9 cellular contexts compared by ENCODE assay signal in the genomic region with DNA sequence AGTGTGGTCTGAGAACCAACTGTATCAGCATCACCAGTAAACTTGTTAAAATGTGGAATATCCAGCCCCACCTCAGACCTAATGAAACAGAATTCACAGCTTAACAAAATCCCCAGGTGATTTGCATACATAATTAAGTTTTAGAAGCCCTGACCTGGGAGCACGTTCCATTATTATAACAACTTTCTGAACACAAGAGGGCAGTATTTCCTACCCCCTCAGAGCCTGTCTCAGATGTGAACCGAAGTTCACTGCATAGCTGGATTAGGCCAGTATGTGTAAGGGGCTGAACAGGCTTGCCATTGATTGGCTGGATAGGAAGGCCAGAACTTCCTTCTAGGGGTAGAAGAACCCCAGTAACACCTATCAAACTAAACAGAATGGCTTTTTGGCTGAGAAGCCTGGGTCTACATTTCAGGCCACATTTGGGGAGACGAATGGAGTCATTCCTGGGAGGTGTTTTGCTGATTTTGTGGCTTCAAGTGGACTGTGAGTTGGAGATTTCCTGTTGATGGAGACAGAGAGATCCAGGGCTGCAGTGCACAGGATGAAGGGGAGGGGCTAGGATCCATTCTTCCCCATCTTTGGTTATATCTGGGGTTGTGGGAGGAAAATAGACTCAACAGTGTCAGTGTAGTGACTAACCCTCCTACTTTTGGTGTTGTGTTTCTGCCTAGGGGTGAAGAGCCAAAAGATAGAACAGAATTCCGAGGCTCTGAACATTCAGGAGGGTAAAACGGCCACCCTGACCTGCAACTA.
A peak's percentile ranks its signal among the peaks of the same experiment; 100 is the strongest.
DNase-seq lines count a peak whose midpoint lies in the region; ATAC-seq, FAIRE-seq and TF ChIP-seq lines count a peak whose summit lies in the region.
"Had no signal": no experiment of that assay in that cellular context is flagged by ENCODE, and none has a peak within 500 bp of the region (broad histone marks: within the 10 kb centered on the region; RNA-seq: fewer than 3 reads in every experiment).

No MANE protein-coding gene starts in this region.

- POLR2A ChIA-PET in CD4-positive, alpha-beta memory T cell (lab: Charles Lee; ENCODE audit: partially characterized antibody): interaction anchor here (0.6 to 1.4 kb wide), 4 partner anchors 19 to 788 kb away, joined by 3 to 4 read pairs (median 3); no protein-coding TSS in a partner anchor

- H3K9me3 Mint-ChIP-seq in CD4-positive, alpha-beta memory T cell: peaks cover 0 to 6% (median 4%) of the 10 kb centered on the region in 8 donors

- TF ChIP-seq POLR2A in body of pancreas (IDR thresholded peaks at IDR 0.05) (no peak), thyroid gland (IDR thresholded peaks at IDR 0.05) (no peak)

- no peak for FAIRE-seq in frontal cortex (lab: Jason Lieb, UNC)

- no peaks in the 10 kb centered on the region for H3K27me3 ChIP-seq in CD4-positive, alpha-beta memory T cell (ENCODE audit: insufficient read depth, low read length)
- no peaks in the 10 kb centered on the region for H3K27me3 ChIP-seq in body of pancreas
- H3K27me3 ChIP-seq in thyroid gland: no peaks in the 10 kb centered on the region

- no peaks in the 10 kb centered on the region for H3K9me3 ChIP-seq in CD4-positive, alpha-beta memory T cell (ENCODE audit: control insufficient read depth in 1 of 2, low read length in 2 of 2)
- no peaks in the 10 kb centered on the region for H3K9me3 ChIP-seq in body of pancreas
- no peaks in the 10 kb centered on the region for H3K9me3 ChIP-seq in thyroid gland
- H3K9me3 ChIP-seq: thoracic aorta had no signal

- no peaks in the 10 kb centered on the region for H3K36me3 ChIP-seq in CD4-positive, alpha-beta memory T cell (ENCODE audit: insufficient read depth, low read length)
- H3K36me3 ChIP-seq in body of pancreas (replicated peaks in 1 of 2; ENCODE audit: insufficient read depth in 1 of 2, low read depth in 2 of 2) (no peaks in the 10 kb centered on the region), thyroid gland (no peaks in the 10 kb centered on the region)
- H3K36me3 ChIP-seq: thoracic aorta had no signal

- H3K4me1 ChIP-seq in CD4-positive, alpha-beta memory T cell (ENCODE audit: insufficient read depth, low read length): no peaks in the 10 kb centered on the region
- no peaks in the 10 kb centered on the region for H3K4me1 ChIP-seq in body of pancreas
- no peaks in the 10 kb centered on the region for H3K4me1 ChIP-seq in thyroid gland

- peak overlapping the region in 5 of 7 donors; percentile 17 to 77 (median 63) for H3K27ac Mint-ChIP-seq in CD4-positive, alpha-beta memory T cell

- no peaks in the 10 kb centered on the region for H3K36me3 Mint-ChIP-seq in CD4-positive, alpha-beta memory T cell

- ATAC-seq in GM18867 (IDR thresholded peaks at IDR 0.05; ENCODE audit: unreplicated experiment) (peak; percentile 75), body of pancreas (no peak)

- peak overlapping the region; percentile 41 to 76 (median 68) for H3K4me3 Mint-ChIP-seq in CD4-positive, alpha-beta memory T cell

- peaks cover 0 to 2% of the 10 kb centered on the region in 2 donors for H3K27me3 Mint-ChIP-seq in CD4-positive, alpha-beta memory T cell

- WGBS in body of pancreas, 2 donors: 39 to 48% methylated on average over 5 of the region's 5 CpGs
- WGBS in thyroid gland, 2 donors: 51% methylated on average over 5 of the region's 5 CpGs

- H3K4me1 Mint-ChIP-seq in CD4-positive, alpha-beta memory T cell: peaks cover 0 to 4% (median 0%) of the 10 kb centered on the region in 4 donors

- CTCF ChIA-PET in CD4-positive, alpha-beta memory T cell (lab: Charles Lee; ENCODE audit: partially characterized antibody): interaction anchor here (0.8 to 1.9 kb wide), 6 partner anchors 15 to 773 kb away, joined by 3 to 5 read pairs (median 4); no protein-coding TSS in a partner anchor

- DNase-seq in CD4-positive, alpha-beta memory T cell: peak; percentile 33 to 55 (median 45)
- DNase-seq in NCI-H69 (lab: John Stamatoyannopoulos, UW) (peak; percentile 36), body of pancreas (no peak), myocyte (ENCODE audit: low read depth) (peak; percentile 18), thyroid gland (no peak), frontal cortex (ENCODE audit: low spot score in 2 of 2) (no peak), A172 (ENCODE audit: low spot score) (no peak)

- peak; percentile 6 to 27 (median 24) for TF ChIP-seq CTCF in body of pancreas (IDR thresholded peaks at IDR 0.05)
- peak in 1 of 6 experiments; percentile 8 for TF ChIP-seq CTCF in thyroid gland (IDR thresholded peaks at IDR 0.05)

- H3K27ac ChIP-seq in CD4-positive, alpha-beta memory T cell (ENCODE audit: low read depth, low read length): peak overlapping the region; percentile 6
- no peak overlapping the region for H3K27ac ChIP-seq in body of pancreas
- H3K27ac ChIP-seq in thyroid gland: no peak overlapping the region
- H3K27ac ChIP-seq: thoracic aorta had no signal

- intact Hi-C loops in CD4-positive, alpha-beta memory T cell (cut with micrococcal nuclease): loop anchor here (2.0 to 5.0 kb wide), 2 partner anchors 19 to 59 kb away; no protein-coding TSS in a partner anchor
- intact Hi-C loops in body of pancreas (cut with DNase I) (no loop called here), thyroid gland (cut with DNase I) (no loop called here)

- H3K4me3 ChIP-seq in CD4-positive, alpha-beta memory T cell (ENCODE audit: low read length in 2 of 2): no peak overlapping the region
- H3K4me3 ChIP-seq in body of pancreas (no peak overlapping the region), thyroid gland (replicated peaks in 1 of 3) (no peak overlapping the region)
- H3K4me3 ChIP-seq: thoracic aorta had no signal

Comparison
In these comparisons a context has a peak if more than half of its experiments do, and no peak if none do; other contexts are left out.
1. DNase-seq: peak in CD4-positive, alpha-beta memory T cell (5 of 5), NCI-H69 (single experiment) and myocyte (single experiment); none in body of pancreas (0 of 4), thyroid gland (0 of 2), frontal cortex (0 of 2) and A172 (single experiment).